In genomic region chr17:6443692-6444572, GRCh38 we compare ENCODE assay signal across 7 cellular contexts. TPM values are rescaled to one million over a fixed set of nuclear protein-coding genes. Genes with fewer than 3 reads are reported as not detected.
DNase-seq lines count a peak whose midpoint lies in the region; ATAC-seq, FAIRE-seq and TF ChIP-seq lines count a peak whose summit lies in the region.

A gene with protein sequence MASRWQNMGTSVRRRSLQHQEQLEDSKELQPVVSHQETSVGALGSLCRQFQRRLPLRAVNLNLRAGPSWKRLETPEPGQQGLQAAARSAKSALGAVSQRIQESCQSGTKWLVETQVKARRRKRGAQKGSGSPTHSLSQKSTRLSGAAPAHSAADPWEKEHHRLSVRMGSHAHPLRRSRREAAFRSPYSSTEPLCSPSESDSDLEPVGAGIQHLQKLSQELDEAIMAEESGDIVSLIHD (plus strand): TSS chr17:6444455. CDS start chr17:6445111, 656 bp downstream.

- H3K9me3 ChIP-seq in breast epithelium: no peaks in the 10 kb centered on the region
- no peaks in the 10 kb centered on the region for H3K9me3 ChIP-seq in small intestine (ENCODE audit: control insufficient read depth, low read depth)

- ATAC-seq in GM18517 (IDR thresholded peaks at IDR 0.05; ENCODE audit: unreplicated experiment) (peak; percentile 73), HG03025 (IDR thresholded peaks at IDR 0.05; ENCODE audit: low FRiP score, unreplicated experiment) (peak; percentile 79)

- no peak for TF ChIP-seq POLR2A in breast epithelium (IDR thresholded peaks at IDR 0.05)

- H3K4me1 ChIP-seq in breast epithelium: no peaks in the 10 kb centered on the region
- H3K4me1 ChIP-seq in small intestine (ENCODE audit: control insufficient read depth in 2 of 2, insufficient read depth in 1 of 2, low read depth in 1 of 2, low read length in 1 of 2): no peaks in the 10 kb centered on the region

- no peak for FAIRE-seq in small intestine (lab: Jason Lieb, UNC)

- H3K4me3 ChIP-seq in breast epithelium (peak within 1 kb of the TSS; percentile 45 to 67 (median 66)), small intestine (ENCODE audit: low read depth in 1 of 2, low read length in 2 of 2) (peak within 1 kb of the TSS; percentile 46)

- no peak for TF ChIP-seq CTCF in VCaP (conservative IDR thresholded peaks at IDR 0.05)
- no peak for TF ChIP-seq CTCF in breast epithelium (IDR thresholded peaks at IDR 0.05)

- peak; percentile 80 for DNase-seq in NCI-H2107 (lab: John Stamatoyannopoulos, UW)
- DNase-seq in breast epithelium (ENCODE audit: low spot score in 2 of 2): peak; percentile 94 to 96
- DNase-seq in iPS-NIHi7 (ENCODE audit: extremely low spot score): peak; percentile 99
- DNase-seq in small intestine: peak; percentile 92

- peak within 1 kb of the TSS; percentile 70 for H3K27ac ChIP-seq in VCaP
- H3K27ac ChIP-seq in breast epithelium: peak within 1 kb of the TSS; percentile 5 to 58
- H3K27ac ChIP-seq in small intestine (ENCODE audit: low read depth in 1 of 2, low read length in 1 of 2): peak within 1 kb of the TSS in 1 of 2 donors; percentile 48

- no peaks in the 10 kb centered on the region for H3K36me3 ChIP-seq in breast epithelium
- no peaks in the 10 kb centered on the region for H3K36me3 ChIP-seq in small intestine (ENCODE audit: control insufficient read depth in 2 of 2, insufficient read depth in 2 of 2, low read length in 2 of 2)

- WGBS in small intestine, 3 donors: 1% methylated on average over 59 to 62 of the region's 62 CpGs

- H3K27me3 ChIP-seq in breast epithelium (no peaks in the 10 kb centered on the region), small intestine (ENCODE audit: control insufficient read depth in 2 of 2, insufficient read depth in 2 of 2, low read length in 2 of 2) (no peaks in the 10 kb centered on the region)

- intact Hi-C loops in breast epithelium (cut with DNase I; ENCODE audit: low total_unique reads): no loop called here

RNA-seq across cellular contexts. Expression of the gene that starts here (rescaled TPM):
- 1 to 10 TPM in 1 of 3 donors, not detected in 2; 4.3 TPM for total RNA-seq in breast epithelium
- polyA plus RNA-seq in small intestine: 1 to 10 TPM in 2 of 3 donors, under 1 TPM in 1; 0.45 to 7.4 (median 1.9) TPM
